Comparison of ENCODE assay signal across 16 cellular contexts in the genomic region with DNA sequence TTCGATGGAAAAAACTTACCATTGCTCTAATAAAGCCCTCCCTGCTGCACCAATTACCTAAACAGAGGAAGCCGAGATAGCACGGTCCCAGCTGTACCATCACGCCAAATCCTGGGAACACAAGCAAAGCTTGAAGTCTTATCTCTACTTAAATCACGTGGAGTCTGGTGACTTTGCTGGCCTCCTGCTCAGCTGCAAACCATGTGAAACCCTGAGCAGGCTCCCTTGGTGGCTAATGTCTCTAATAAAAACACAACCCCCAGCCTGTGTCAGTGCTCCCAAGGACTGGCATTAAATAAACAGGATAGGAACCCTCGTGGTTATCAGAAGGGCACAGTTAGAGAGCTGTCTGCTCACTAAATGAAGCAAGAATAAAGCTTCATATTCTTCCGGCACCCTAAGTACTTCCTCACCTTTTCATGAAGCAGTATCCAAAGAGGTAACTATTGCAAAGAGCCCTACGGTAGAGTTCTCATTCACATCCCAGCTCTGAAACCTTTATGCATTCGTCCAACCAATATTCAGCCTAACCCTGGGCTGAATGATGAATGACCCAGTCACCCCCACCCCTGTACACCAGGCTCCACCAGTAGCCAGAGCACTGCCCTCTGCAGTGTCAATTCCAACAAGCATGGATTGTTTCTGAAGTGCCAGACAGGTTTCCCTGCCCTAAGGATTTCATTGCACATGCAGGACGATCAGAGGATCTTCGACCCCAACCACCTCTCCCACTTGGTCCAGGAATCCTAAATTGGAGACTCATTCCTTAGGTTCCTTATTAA.
DNase-seq lines count a peak whose midpoint lies in the region; ATAC-seq and TF ChIP-seq lines count a peak whose summit lies in the region.
"Had no signal": no experiment of that assay in that cellular context is flagged by ENCODE, and none has a peak within 500 bp of the region (broad histone marks: within the 10 kb centered on the region; RNA-seq: fewer than 3 reads in every experiment).

No MANE protein-coding gene starts in this region.

- H3F3A ChIP-seq in neural progenitor cell (ENCODE audit: low read depth) = peaks cover 10% of the 10 kb centered on the region

- H3K4me1 ChIP-seq in neural progenitor cell (peaks cover 27% of the 10 kb centered on the region), aorta (ENCODE audit: control insufficient read depth in 1 of 2, insufficient read depth in 2 of 2, low read length in 2 of 2) (no peaks in the 10 kb centered on the region), heart right ventricle (no peaks in the 10 kb centered on the region)

- H3K4me3 Mint-ChIP-seq in neural progenitor cell = no peak overlapping the region
- H3K4me3 Mint-ChIP-seq: CD14-positive monocyte; CD4-positive, alpha-beta memory T cell had no signal

- peaks cover 7% of the 10 kb centered on the region for H3K27me3 Mint-ChIP-seq in neural progenitor cell (ENCODE audit: insufficient read depth, low read depth)

- peak; percentile 12 for DNase-seq in NCI-H510A treated with DMSO at 0.1 percent for 48 hours (lab: John Stamatoyannopoulos, UW)
- DNase-seq in NCI-H510A (lab: John Stamatoyannopoulos, UW) = no peak
- peak; percentile 48 for DNase-seq in WERI-Rb-1
- DNase-seq in neural progenitor cell (ENCODE audit: low spot score) = no peak
- DNase-seq in aorta = no peak
- no peak for DNase-seq in heart right ventricle
- DNase-seq: 8988T; Calu3; CD4-positive, alpha-beta memory T cell; DMS79 treated with DMSO at 0.1 percent for 48 hours; GF-D8; GOT3; H7 had no signal

- H3K27ac ChIP-seq in WERI-Rb-1 (no peak overlapping the region), neural progenitor cell (no peak overlapping the region), aorta (ENCODE audit: low read depth in 1 of 2, low read length in 2 of 2) (no peak overlapping the region), heart right ventricle (no peak overlapping the region)
- H3K27ac ChIP-seq: BLaER1 had no signal

- no peak overlapping the region for H3K4me2 ChIP-seq in neural progenitor cell
- H3K4me2 ChIP-seq: BLaER1 had no signal

- no peak for ATAC-seq in aorta (ENCODE audit: low FRiP score)
- no peak for ATAC-seq in heart right ventricle
- ATAC-seq in GM18511 (IDR thresholded peaks at IDR 0.05; ENCODE audit: unreplicated experiment) = no peak

- 43 to 45% methylated on average over 11 of the region's 11 CpGs for WGBS in aorta, 2 donors
- WGBS in heart right ventricle, 2 donors = 54 to 60% methylated on average over 11 of the region's 11 CpGs

- H3K36me3 ChIP-seq in WERI-Rb-1 (no peaks in the 10 kb centered on the region), neural progenitor cell (no peaks in the 10 kb centered on the region), aorta (ENCODE audit: control insufficient read depth in 1 of 2, insufficient read depth in 2 of 2, low read length in 1 of 2) (no peaks in the 10 kb centered on the region), heart right ventricle (no peaks in the 10 kb centered on the region)
- H3K36me3 ChIP-seq: BLaER1 had no signal

- H3K4me3 ChIP-seq in WERI-Rb-1 (ENCODE audit: low read depth, low read length) = no peak overlapping the region
- H3K4me3 ChIP-seq in neural progenitor cell = no peak overlapping the region
- H3K4me3 ChIP-seq in aorta (ENCODE audit: low read length in 2 of 2) = no peak overlapping the region
- no peak overlapping the region for H3K4me3 ChIP-seq in heart right ventricle
- H3K4me3 ChIP-seq: BLaER1 had no signal

- H3K9me3 Mint-ChIP-seq in neural progenitor cell = peaks cover 2% of the 10 kb centered on the region
- H3K9me3 Mint-ChIP-seq: CD4-positive, alpha-beta memory T cell had no signal

- H3K79me2 ChIP-seq in neural progenitor cell (ENCODE audit: low read depth) = no peaks in the 10 kb centered on the region

- peaks cover 49% of the 10 kb centered on the region for H3K4me1 Mint-ChIP-seq in neural progenitor cell
- H3K4me1 Mint-ChIP-seq: CD14-positive monocyte; CD4-positive, alpha-beta memory T cell had no signal

- no peak for TF ChIP-seq CTCF in WERI-Rb-1 (IDR thresholded peaks at IDR 0.05; ENCODE audit: low read depth, low read length)
- no peak for TF ChIP-seq CTCF in neural progenitor cell (IDR thresholded peaks at IDR 0.05)
- no peak for TF ChIP-seq CTCF in heart right ventricle (IDR thresholded peaks at IDR 0.05)

- H3K27ac Mint-ChIP-seq in neural progenitor cell = peak overlapping the region; percentile 30
- H3K27ac Mint-ChIP-seq: CD14-positive monocyte; CD4-positive, alpha-beta memory T cell had no signal

- no peaks in the 10 kb centered on the region for H3K27me3 ChIP-seq in WERI-Rb-1 (ENCODE audit: insufficient read depth, low read depth, severe bottlenecking)
- H3K27me3 ChIP-seq in neural progenitor cell = no peaks in the 10 kb centered on the region
- H3K27me3 ChIP-seq in aorta (ENCODE audit: control insufficient read depth in 1 of 2, insufficient read depth in 2 of 2, low read length in 1 of 2) = no peaks in the 10 kb centered on the region
- H3K27me3 ChIP-seq in heart right ventricle = no peaks in the 10 kb centered on the region
- H3K27me3 ChIP-seq: BLaER1 had no signal

- no peaks in the 10 kb centered on the region for H3K36me3 Mint-ChIP-seq in neural progenitor cell
- H3K36me3 Mint-ChIP-seq: CD14-positive monocyte; CD4-positive, alpha-beta memory T cell had no signal

- no peak overlapping the region for H2AFZ ChIP-seq in neural progenitor cell (replicated peaks)

- H3K9me3 ChIP-seq in WERI-Rb-1 (ENCODE audit: severe bottlenecking) (no peaks in the 10 kb centered on the region), neural progenitor cell (ENCODE audit: low read depth) (no peaks in the 10 kb centered on the region), aorta (ENCODE audit: control insufficient read depth, low read length) (no peaks in the 10 kb centered on the region), heart right ventricle (peaks cover 0 to 2% (median 0%) of the 10 kb centered on the region in 11 donors)

- H3K9ac ChIP-seq in neural progenitor cell = no peak overlapping the region
- H3K9ac ChIP-seq: BLaER1 had no signal

- intact Hi-C loops in aorta (cut with DNase I) (no loop called here), heart right ventricle (cut with DNase I) (no loop called here)

- H4K20me1 ChIP-seq in neural progenitor cell (ENCODE audit: low read depth) = no peaks in the 10 kb centered on the region
- H4K20me1 ChIP-seq: BLaER1 had no signal

Comparison
In these comparisons a context has a peak if more than half of its experiments do, and no peak if none do; other contexts are left out.
1. DNase-seq: peak in NCI-H510A treated with DMSO at 0.1 percent for 48 hours (single experiment) and WERI-Rb-1 (single experiment); none in NCI-H510A (single experiment), neural progenitor cell (single experiment), aorta (0 of 2) and heart right ventricle (0 of 2).